Comparison of ENCODE assay signal across 23 cellular contexts in genomic region chr7:69615696-69616095, GRCh38.
"Had no signal": no experiment of that assay in that cellular context is flagged by ENCODE, and none has a peak within 500 bp of the region (broad histone marks: within the 10 kb centered on the region; RNA-seq: fewer than 3 reads in every experiment).

No MANE protein-coding gene starts in this region.

- H3K9me3 ChIP-seq: esophagus squamous epithelium, lower lobe of right lung, ovary, psoas muscle, sigmoid colon, stomach, thyroid gland, vagina had no signal

- H3K27me3 ChIP-seq: esophagus squamous epithelium, ovary, sigmoid colon, stomach, thyroid gland, vagina had no signal

- H3K27ac ChIP-seq: esophagus squamous epithelium, lower lobe of right lung, ovary, psoas muscle, sigmoid colon, stomach, thyroid gland, vagina had no signal

- H3K36me3 ChIP-seq: esophagus squamous epithelium, lower lobe of right lung, ovary, sigmoid colon, stomach, thyroid gland, vagina had no signal

- H3K4me3 ChIP-seq: esophagus squamous epithelium, lower lobe of right lung, ovary, psoas muscle, sigmoid colon, stomach, thyroid gland, vagina had no signal

- H3K4me1 ChIP-seq: thyroid gland had no signal

- DNase-seq: dermis blood vessel endothelial cell; effector memory CD8-positive, alpha-beta T cell; erythroblast; esophagus squamous epithelium; foreskin melanocyte; glutamatergic neuron; left ventricle myocardium superior; lower lobe of right lung; naive thymus-derived CD8-positive, alpha-beta T cell; nephron progenitor cell; occipital lobe; ovary; posterior cingulate gyrus; psoas muscle; right cardiac atrium; sigmoid colon; stimulated activated CD4-positive, alpha-beta T cell treated with anti-CD3 and anti-CD28 coated beads, Interleukin-2, amount 100 ng/mL, for 24 hours; stimulated activated CD4-positive, alpha-beta T cell treated with anti-CD3 and anti-CD28 coated beads, Interleukin-4, amount 100 ng/mL, for 24 hours; stimulated activated naive CD4-positive, alpha-beta T cell treated with Interleukin-2 at 50 U/mL for 16 hours; stomach; thyroid gland; trophoblast cell had no signal
